16 cellular contexts compared by ENCODE assay signal in genomic region chr10:43264324-43264986, GRCh38. TPM values are rescaled to one million over a fixed set of nuclear protein-coding genes. Genes with fewer than 3 reads are reported as not detected.
DNase-seq lines count a peak whose midpoint lies in the region; ATAC-seq and TF ChIP-seq lines count a peak whose summit lies in the region.
"Had no signal": no experiment of that assay in that cellular context is flagged by ENCODE, and none has a peak within 500 bp of the region (broad histone marks: within the 10 kb centered on the region; RNA-seq: fewer than 3 reads in every experiment).

No MANE protein-coding gene starts in this region.

- ATAC-seq in Right ventricle myocardium superior (ENCODE audit: poor library complexity) = no peak
- ATAC-seq: activated CD4-positive, CD25-positive, alpha-beta regulatory T cell treated with anti-CD3 and anti-CD28 coated beads, Interleukin-2, amount 50 U/mL, for 24 hours; activated CD8-positive, alpha-beta T cell treated with anti-CD3 and anti-CD28 coated beads, Interleukin-2, amount 10 ng/mL, durations not matched to agents 7 days and 5 days; heart left ventricle had no signal

- H3K4me3 ChIP-seq in right atrium auricular region = no peak overlapping the region
- H3K4me3 ChIP-seq in esophagus muscularis mucosa = no peak overlapping the region
- H3K4me3 ChIP-seq: heart left ventricle, left ventricle myocardium inferior had no signal

- 59% methylated on average over 7 of the region's 7 CpGs for WGBS in esophagus muscularis mucosa

- TF ChIP-seq EP300 in esophagus muscularis mucosa (IDR thresholded peaks at IDR 0.05) = no peak

- H3K27ac ChIP-seq in right atrium auricular region (no peak overlapping the region), esophagus muscularis mucosa (replicated peaks in 1 of 4) (no peak overlapping the region)
- H3K27ac ChIP-seq: heart left ventricle, left ventricle myocardium inferior had no signal

- H3K9me3 ChIP-seq in right atrium auricular region = no peaks in the 10 kb centered on the region
- no peaks in the 10 kb centered on the region for H3K9me3 ChIP-seq in esophagus muscularis mucosa
- H3K9me3 ChIP-seq: heart left ventricle, left ventricle myocardium inferior had no signal

- H3K36me3 ChIP-seq in right atrium auricular region (no peaks in the 10 kb centered on the region), esophagus muscularis mucosa (no peaks in the 10 kb centered on the region)
- H3K36me3 ChIP-seq: heart left ventricle, left ventricle myocardium inferior had no signal

- DNase-seq in right atrium auricular region (ENCODE audit: low spot score) (peak; percentile 51), Right ventricle myocardium superior (no peak), NCI-H345 treated with DMSO at 0.1 percent for 48 hours (lab: John Stamatoyannopoulos, UW; ENCODE audit: unreplicated experiment) (peak; percentile 20), esophagus muscularis mucosa (ENCODE audit: extremely low spot score) (peak; percentile 91), islet precursor cell (no peak), dermis blood vessel endothelial cell (no peak), globus pallidus (ENCODE audit: low spot score) (no peak)
- DNase-seq: activated CD8-positive, alpha-beta T cell treated with anti-CD3 and anti-CD28 coated beads, Interleukin-2, amount 10 ng/mL, durations not matched to agents 7 days and 5 days; activated naive CD4-positive, alpha-beta T cell treated with Interleukin-2 at 50 U/mL for 16 hours; amniotic stem cell; CD4-positive, CD25-positive, alpha-beta regulatory T cell; KBM-7; left ventricle myocardium inferior; NCI-H1930 had no signal

- intact Hi-C loops in Right ventricle myocardium superior (cut with DNase I) = no loop called here
- intact Hi-C loops in esophagus muscularis mucosa (cut with DNase I) = no loop called here

- no peak for TF ChIP-seq POLR2A in esophagus muscularis mucosa (IDR thresholded peaks at IDR 0.05; ENCODE audit: low read depth)

- H3K27me3 ChIP-seq in right atrium auricular region (peaks cover 0 to 8% of the 10 kb centered on the region in 2 donors), esophagus muscularis mucosa (peaks cover 0 to 81% (median 24%) of the 10 kb centered on the region in 4 donors)

- H3K4me1 ChIP-seq in right atrium auricular region = peaks cover 0 to 7% of the 10 kb centered on the region in 2 donors
- peaks cover 0 to 28% (median 16%) of the 10 kb centered on the region in 4 donors for H3K4me1 ChIP-seq in esophagus muscularis mucosa

- TF ChIP-seq CTCF in right atrium auricular region (IDR thresholded peaks at IDR 0.05) = no peak
- TF ChIP-seq CTCF in esophagus muscularis mucosa (IDR thresholded peaks at IDR 0.05) = no peak

RNA-seq across cellular contexts. Expression of gene RASGEF1A, which starts 2.4 kb away (rescaled TPM):
- total RNA-seq in right atrium auricular region (1 to 10 TPM; 2.9 to 3.0 TPM), Right ventricle myocardium superior (1.6 TPM), esophagus muscularis mucosa (1 to 10 TPM in 2 of 4 donors, under 1 TPM in 2; 0.42 to 7.1 (median 1.0) TPM), dermis blood vessel endothelial cell (0.17 and 0.51 TPM in 2 replicates)

Comparison
In these comparisons a context has a peak if more than half of its experiments do, and no peak if none do; other contexts are left out.
1. DNase-seq: peak in right atrium auricular region (single experiment), NCI-H345 treated with DMSO at 0.1 percent for 48 hours (single experiment) and esophagus muscularis mucosa (single experiment); none in Right ventricle myocardium superior (single experiment), islet precursor cell (single experiment), dermis blood vessel endothelial cell (single experiment) and globus pallidus (single experiment).